Comparison of ENCODE assay signal across 8 cellular contexts in genomic region chr5:74765201-74765600, GRCh38. TPM values are rescaled to one million over a fixed set of nuclear protein-coding genes. Genes with fewer than 3 reads are reported as not detected.
DNase-seq lines count a peak whose midpoint lies in the region; ATAC-seq and TF ChIP-seq lines count a peak whose summit lies in the region.

No MANE protein-coding gene starts in this region.

- H3K4me1 ChIP-seq in OCI-LY1 (ENCODE audit: insufficient read depth, low read length, severe bottlenecking) (peaks cover 34% of the 10 kb centered on the region), esophagus squamous epithelium (peaks cover 19 to 69% (median 23%) of the 10 kb centered on the region in 3 donors)

- H2AFZ ChIP-seq in OCI-LY1 (ENCODE audit: low read length): no peak overlapping the region

- DNase-seq in DMS53 (lab: John Stamatoyannopoulos, UW) (peak; percentile 39), DMS53 treated with DMSO at 0.1 percent for 48 hours (lab: John Stamatoyannopoulos, UW; ENCODE audit: unreplicated experiment) (no peak), dermis blood vessel endothelial cell (peak; percentile 46), progenitor cell of endocrine pancreas (ENCODE audit: low spot score, unreplicated experiment) (no peak), esophagus squamous epithelium (lab: John Stamatoyannopoulos, UW) (no peak), putamen (ENCODE audit: low spot score) (no peak)

- H3K27me3 ChIP-seq in OCI-LY1 (ENCODE audit: insufficient read depth, low read length) (no peaks in the 10 kb centered on the region), esophagus squamous epithelium (no peaks in the 10 kb centered on the region)

- peaks cover 23% of the 10 kb centered on the region for H3K4me1 Mint-ChIP-seq in progenitor cell of endocrine pancreas (ENCODE audit: low read depth)

- peaks cover 45% of the 10 kb centered on the region for H3K36me3 ChIP-seq in OCI-LY1 (ENCODE audit: insufficient read depth, low read length)
- H3K36me3 ChIP-seq in esophagus squamous epithelium: peaks cover 0 to 39% (median 3%) of the 10 kb centered on the region in 3 donors

- no peak for TF ChIP-seq CTCF in OCI-LY1 (IDR thresholded peaks at IDR 0.05; ENCODE audit: low read length)
- TF ChIP-seq CTCF in progenitor cell of endocrine pancreas (IDR thresholded peaks at IDR 0.05; ENCODE audit: unreplicated experiment): no peak
- no peak for TF ChIP-seq CTCF in esophagus squamous epithelium (IDR thresholded peaks at IDR 0.05)

- peaks cover 46% of the 10 kb centered on the region for H3K79me2 ChIP-seq in OCI-LY1 (ENCODE audit: insufficient read depth, low read length)

- H3F3A ChIP-seq in OCI-LY1 (ENCODE audit: insufficient read depth, low read length): peaks cover 4% of the 10 kb centered on the region; the same call in 1 of the 2 replicates

- H3K36me3 Mint-ChIP-seq in progenitor cell of endocrine pancreas (ENCODE audit: insufficient read depth): peaks cover 7% of the 10 kb centered on the region

- no peak overlapping the region for H3K27ac ChIP-seq in OCI-LY1 (ENCODE audit: low read depth, low read length, poor library complexity, severe bottlenecking)
- no peak overlapping the region for H3K27ac ChIP-seq in esophagus squamous epithelium

- H3K9me2 ChIP-seq in OCI-LY1 (ENCODE audit: low read depth, low read length): no peaks in the 10 kb centered on the region

- H3K9ac ChIP-seq in OCI-LY1 (ENCODE audit: low read length): no peak overlapping the region

- H3K4me3 ChIP-seq in OCI-LY1 (ENCODE audit: low read depth, low read length, poor library complexity, severe bottlenecking) (no peak overlapping the region), esophagus squamous epithelium (peak overlapping the region in 1 of 4 donors; percentile 89)

- peak overlapping the region; percentile 15 for H3K27ac Mint-ChIP-seq in progenitor cell of endocrine pancreas

- H3K4me3 Mint-ChIP-seq in progenitor cell of endocrine pancreas (ENCODE audit: low read depth): peak overlapping the region; percentile 99

- intact Hi-C loops in esophagus squamous epithelium (cut with DNase I): no loop called here

- no peaks in the 10 kb centered on the region; the same call in 1 of the 2 replicates for H4K20me1 ChIP-seq in OCI-LY1 (ENCODE audit: insufficient read depth, low read length)

- no peaks in the 10 kb centered on the region for H3K9me3 Mint-ChIP-seq in progenitor cell of endocrine pancreas (ENCODE audit: low read depth)

- no peaks in the 10 kb centered on the region for H3K27me3 Mint-ChIP-seq in progenitor cell of endocrine pancreas

- no peak for TF ChIP-seq POLR2A in esophagus squamous epithelium (IDR thresholded peaks at IDR 0.05)

- peak overlapping the region; percentile 86; the same call in 1 of the 2 replicates for H3K4me2 ChIP-seq in OCI-LY1 (ENCODE audit: low read length)

- no peak for ATAC-seq in GM21529 (IDR thresholded peaks at IDR 0.05; ENCODE audit: unreplicated experiment)

- 50 to 59% methylated on average over 9 of the region's 9 CpGs for WGBS in esophagus squamous epithelium, 2 donors

- H3K9me3 ChIP-seq in OCI-LY1 (ENCODE audit: low read length) (no peaks in the 10 kb centered on the region), esophagus squamous epithelium (no peaks in the 10 kb centered on the region)

RNA-seq across cellular contexts. Expression of gene GFM2, which starts 1.7 kb away (rescaled TPM):
- total RNA-seq in dermis blood vessel endothelial cell (41.2 and 49.2 TPM in 2 replicates), progenitor cell of endocrine pancreas (32.9 and 35.6 TPM in 2 replicates), esophagus squamous epithelium (10 to 100 TPM; 10.2 to 26.4 (median 19.6) TPM)

RNA-seq across cellular contexts. Expression of gene NSA2, which starts 1.8 kb away (rescaled TPM):
- 78.1 and 101 TPM in 2 replicates for total RNA-seq in dermis blood vessel endothelial cell
- 74.8 and 78.3 TPM in 2 replicates for total RNA-seq in progenitor cell of endocrine pancreas
- total RNA-seq in esophagus squamous epithelium: 100 to 1,000 TPM in 1 of 4 donors, 10 to 100 TPM in 3; 49.8 to 119 (median 82.7) TPM

Comparison
In these comparisons a context has a peak if more than half of its experiments do, and no peak if none do; other contexts are left out.
1. DNase-seq: peak in DMS53 (single experiment) and dermis blood vessel endothelial cell (single experiment); none in DMS53 treated with DMSO at 0.1 percent for 48 hours (single experiment), progenitor cell of endocrine pancreas (single experiment), esophagus squamous epithelium (single experiment) and putamen (single experiment).